ENCODE assay signal across 8 cellular contexts in genomic region chr11:65429069-65429681, GRCh38. TPM values are rescaled to one million over a fixed set of nuclear protein-coding genes. Genes with fewer than 3 reads are reported as not detected.
DNase-seq lines count a peak whose midpoint lies in the region; FAIRE-seq and TF ChIP-seq lines count a peak whose summit lies in the region.

No MANE protein-coding gene starts in this region.

- H3K36me3 ChIP-seq in GM06990 (ENCODE audit: control insufficient read depth, insufficient read depth, low read length) (peaks cover 1% of the 10 kb centered on the region; the same call in 1 of the 2 replicates), OCI-LY7 (ENCODE audit: insufficient read depth, low read length) (peaks cover 30% of the 10 kb centered on the region), brain microvascular endothelial cell (replicated peaks) (peaks cover 52% of the 10 kb centered on the region), vagina (peaks cover 0 to 33% of the 10 kb centered on the region in 2 donors)

- POLR2A ChIA-PET in OCI-LY7 (lab: Charles Lee) = interaction anchor here (0.8 to 1.7 kb wide), 2 partner anchors 9 to 10 kb away, joined by 7 to 18 read pairs; no protein-coding TSS in a partner anchor

- peak overlapping the region; percentile 37 for H3K4me3 ChIP-seq in GM06990 (replicated peaks; ENCODE audit: low read depth, low read length)
- H3K4me3 ChIP-seq in OCI-LY7 (ENCODE audit: low read depth, low read length, poor library complexity, severe bottlenecking) = peak overlapping the region; percentile 73
- H3K4me3 ChIP-seq in brain microvascular endothelial cell (ENCODE audit: low read depth, low read length) = peak overlapping the region; percentile 96
- peak overlapping the region; percentile 58 to 96 for H3K4me3 ChIP-seq in vagina

- FAIRE-seq in GM12891 (lab: Jason Lieb, UNC) = no peak

- H2AFZ ChIP-seq in OCI-LY7 (ENCODE audit: low read length) = no peak overlapping the region

- in situ Hi-C loops in brain microvascular endothelial cell (cut with HindIII; ENCODE audit: low pct_ligation_motif_present, low sequenced_read_pairs) = no loop called here

- peak overlapping the region; percentile 97 for H3K27ac ChIP-seq in OCI-LY7 (ENCODE audit: low read depth, low read length, poor library complexity, severe bottlenecking)
- H3K27ac ChIP-seq in brain microvascular endothelial cell = peak overlapping the region; percentile 100
- peak overlapping the region; percentile 99 for H3K27ac ChIP-seq in vagina

- TF ChIP-seq POLR2A in vagina (IDR thresholded peaks at IDR 0.05) (no peak), GM12891 (IDR thresholded peaks at IDR 0.05; ENCODE audit: low read depth, low read length) (no peak)

- H3K9me2 ChIP-seq in OCI-LY7 (ENCODE audit: insufficient read depth, low read length) = no peaks in the 10 kb centered on the region

- H3K4me2 ChIP-seq in OCI-LY7 (ENCODE audit: low read length) = peak overlapping the region; percentile 91

- H4K20me1 ChIP-seq in OCI-LY7 (ENCODE audit: insufficient read depth, low read length) = peaks cover 21% of the 10 kb centered on the region

- DNase-seq in GM06990 (ENCODE audit: extremely low read depth, insufficient read length) (peak; percentile 35), OCI-LY7 (ENCODE audit: low spot score) (peak; percentile 39), brain microvascular endothelial cell (peak; percentile 60), medulla oblongata (ENCODE audit: extremely low spot score) (peak; percentile 79), vagina (ENCODE audit: extremely low spot score in 2 of 2) (peak in 1 of 2 donors; percentile 90), GM12891 (ENCODE audit: insufficient read length, low spot score) (no peak), SW 1271 (lab: John Stamatoyannopoulos, UW) (no peak), 8988T (no peak)

- BruUV-seq in OCI-LY7 (replicated peaks; lab: Mats Ljungman, UMichigan) = no TSS peak

- H3K27me3 ChIP-seq in GM06990 (replicated peaks; ENCODE audit: control insufficient read depth, insufficient read depth, low read length) (no peaks in the 10 kb centered on the region), brain microvascular endothelial cell (replicated peaks) (no peaks in the 10 kb centered on the region), vagina (no peaks in the 10 kb centered on the region)

- CTCF ChIA-PET in OCI-LY7 (lab: Charles Lee; ENCODE audit: unreplicated experiment) = no interaction called here

- H3K9me3 ChIP-seq in OCI-LY7 (ENCODE audit: low read length) (no peaks in the 10 kb centered on the region), vagina (no peaks in the 10 kb centered on the region)

- H3K4me1 ChIP-seq in OCI-LY7 (ENCODE audit: insufficient read depth, low read length, poor library complexity, severe bottlenecking) (peaks cover 82% of the 10 kb centered on the region), vagina (peaks cover 74% of the 10 kb centered on the region)

- intact Hi-C loops in OCI-LY7 (cut with micrococcal nuclease; ENCODE audit: unreplicated experiment) (no loop called here), vagina (cut with DNase I) (no loop called here)

- H3K79me2 ChIP-seq in OCI-LY7 (ENCODE audit: insufficient read depth, low read depth, low read length) = peaks cover 100% of the 10 kb centered on the region

- TF ChIP-seq CTCF in GM06990 (IDR thresholded peaks at IDR 0.05; ENCODE audit: insufficient read depth, low read length, poor library complexity, severe bottlenecking) = no peak
- no peak for TF ChIP-seq CTCF in OCI-LY7 (conservative IDR thresholded peaks at IDR 0.05; ENCODE audit: low read length)
- no peak for TF ChIP-seq CTCF in brain microvascular endothelial cell (IDR thresholded peaks at IDR 0.05; ENCODE audit: low read depth, low read length, missing control alignments)
- TF ChIP-seq CTCF in vagina (IDR thresholded peaks at IDR 0.05) = no peak

TF ChIP-seq in GM12891, 5 proteins besides CTCF, POLR2A, EP300 and RAD21:
- no peak for TF ChIP-seq POLR2AphosphoS5 (IDR thresholded peaks at IDR 0.05; ENCODE audit: low read depth, low read length)
- no peak for TF ChIP-seq SPI1 (IDR thresholded peaks at IDR 0.05; ENCODE audit: low read depth, low read length)

RNA-seq across cellular contexts. Expression of gene NEAT1, which starts 6.6 kb away (rescaled TPM):
- 30.1 and 52.2 TPM in 2 replicates for total RNA-seq in OCI-LY7 (2014; rRNA removed; shearing (Covaris generic))
- total RNA-seq in OCI-LY7 (2022) (390 and 440 TPM in 2 replicates), vagina (857 TPM)
- 373 TPM for polyA plus RNA-seq in GM12891 (2012; ENCODE audit: low read depth, missing spikeins)

RNA-seq across cellular contexts. Expression of gene FRMD8, which starts 42.7 kb away (rescaled TPM):
- total RNA-seq in OCI-LY7 (2014; rRNA removed; shearing (Covaris generic)) = 36.7 and 55.8 TPM in 2 replicates
- 31.5 and 37.6 TPM in 2 replicates for total RNA-seq in OCI-LY7 (2022)
- total RNA-seq in vagina = 53.3 TPM
- polyA plus RNA-seq in GM12891 (2012; ENCODE audit: low read depth, missing spikeins) = 14.3 TPM

RNA-seq across cellular contexts. Expression of gene SLC25A45, which starts 46.7 kb away (rescaled TPM):
- 5.9 and 7.0 TPM in 2 replicates for total RNA-seq in OCI-LY7 (2014; rRNA removed; shearing (Covaris generic))
- total RNA-seq in OCI-LY7 (2022) (20.7 and 24.0 TPM in 2 replicates), vagina (2.2 TPM)
- 15.8 TPM for polyA plus RNA-seq in GM12891 (2012; ENCODE audit: low read depth, missing spikeins)

Comparison
In these comparisons a context has a peak if more than half of its experiments do, and no peak if none do; other contexts are left out.
1. DNase-seq: peak in GM06990 (single experiment), OCI-LY7 (single experiment), brain microvascular endothelial cell (single experiment) and medulla oblongata (single experiment); none in GM12891 (single experiment), SW 1271 (0 of 2) and 8988T (single experiment).
2. H3K4me3 ChIP-seq: peak in every context shown above with its lines; median percentile 96 in brain microvascular endothelial cell; 77 in vagina; 73 in OCI-LY7; 37 in GM06990.
3. Peak in every context shown above with its lines, with median percentiles within 50 percentile points of each other: H3K27ac ChIP-seq.